Comparison of ENCODE assay signal across 13 cellular contexts in the genomic region with DNA sequence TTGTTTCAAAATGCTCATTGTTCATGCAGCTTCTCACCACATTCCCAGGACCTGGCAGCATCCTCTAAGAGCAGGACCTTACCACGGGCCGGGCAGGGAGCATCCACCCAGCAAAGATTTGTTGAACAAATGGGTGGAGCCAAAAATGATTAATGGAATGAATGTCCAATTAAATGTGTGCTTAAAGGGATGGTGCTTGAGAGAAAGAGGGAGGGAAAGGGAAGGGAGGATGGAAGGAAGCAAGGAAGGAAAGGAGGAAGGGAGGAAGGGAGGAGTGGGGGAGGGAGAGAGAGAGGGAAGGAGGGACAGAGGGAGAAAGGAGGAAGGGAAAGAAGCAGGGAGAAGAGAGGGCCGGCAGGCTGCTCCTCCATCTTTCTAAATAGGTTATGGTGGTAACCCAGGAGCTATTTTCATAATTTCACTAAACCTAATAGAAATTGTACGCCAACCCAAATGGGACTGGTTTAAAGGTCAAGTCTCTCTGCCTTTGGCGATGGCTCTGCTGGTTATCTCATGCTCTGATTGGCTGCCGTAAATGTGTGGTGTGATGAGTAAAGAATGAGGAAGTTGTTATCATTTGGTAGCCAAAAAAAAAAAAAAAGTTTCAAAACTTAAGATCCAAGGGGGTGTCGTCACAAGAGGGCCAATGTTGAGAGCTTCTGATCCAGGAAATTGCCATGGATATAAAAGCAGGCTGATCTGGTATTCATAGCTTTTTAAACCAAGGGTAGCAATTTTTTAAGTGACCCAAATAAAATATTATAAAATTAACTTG.
DNase-seq lines count a peak whose midpoint lies in the region; ATAC-seq, FAIRE-seq and TF ChIP-seq lines count a peak whose summit lies in the region.
"Had no signal": no experiment of that assay in that cellular context is flagged by ENCODE, and none has a peak within 500 bp of the region (broad histone marks: within the 10 kb centered on the region; RNA-seq: fewer than 3 reads in every experiment).

No MANE protein-coding gene starts in this region.

- ATAC-seq in HG03097 (IDR thresholded peaks at IDR 0.05; ENCODE audit: low FRiP score, unreplicated experiment) (no peak), T-cell (replicated peaks in 1 of 4) (no peak)
- ATAC-seq: activated CD8-positive, alpha-beta T cell treated with anti-CD3 and anti-CD28 coated beads, Interleukin-2, amount 10 ng/mL, durations not matched to agents 7 days and 5 days had no signal

- H2AFZ ChIP-seq in GM23248: peak overlapping the region; percentile 66

- WGBS in GM23248 (ENCODE audit: low coverage in 1 of 2, low lambda C conversion rate in 2 of 2, missing lambda C conversion rate in 2 of 2), 2 experiments: 21 to 29% methylated on average over 7 of the region's 7 CpGs

- H3K27ac ChIP-seq in GM23248 (peak overlapping the region; percentile 29; the same call in 1 of the 2 replicates), kidney (ENCODE audit: low read depth in 2 of 2, low read length in 2 of 2) (no peak overlapping the region), coronary artery (peak overlapping the region in 1 of 2 donors; percentile 42)
- H3K27ac ChIP-seq: SK-N-MC had no signal

- no peaks in the 10 kb centered on the region for H4K20me1 ChIP-seq in GM23248 (ENCODE audit: insufficient read depth)

- H3K79me2 ChIP-seq in GM23248 (ENCODE audit: insufficient read depth): no peaks in the 10 kb centered on the region

- H3K9me3 ChIP-seq in GM23248 (ENCODE audit: low read depth) (no peaks in the 10 kb centered on the region), kidney (ENCODE audit: control insufficient read depth in 1 of 2, low read length in 2 of 2) (no peaks in the 10 kb centered on the region)

- no peaks in the 10 kb centered on the region for H3K36me3 ChIP-seq in GM23248 (ENCODE audit: low read depth)
- H3K36me3 ChIP-seq in kidney (ENCODE audit: control insufficient read depth in 1 of 2, insufficient read depth in 2 of 2, low read length in 2 of 2): no peaks in the 10 kb centered on the region

- intact Hi-C loops in posterior vena cava (cut with DNase I) (no loop called here), kidney (cut with DNase I) (no loop called here)

- H3F3A ChIP-seq in GM23248 (ENCODE audit: insufficient read depth): peaks cover 7% of the 10 kb centered on the region; the same call in 1 of the 2 replicates

- no peaks in the 10 kb centered on the region for H3K9me2 ChIP-seq in GM23248 (ENCODE audit: insufficient read depth)

- H3K4me1 ChIP-seq in GM23248 (ENCODE audit: insufficient read depth) (peaks cover 21% of the 10 kb centered on the region), kidney (ENCODE audit: control insufficient read depth in 1 of 2, insufficient read depth in 1 of 2, low read depth in 1 of 2, low read length in 2 of 2) (no peaks in the 10 kb centered on the region)

- H3K9me3 Mint-ChIP-seq in T-cell: no peaks in the 10 kb centered on the region
- H3K9me3 Mint-ChIP-seq: stimulated activated naive CD8-positive, alpha-beta T cell treated with anti-CD3 and anti-CD28 coated beads, Interleukin-15, Interleukin-2, amounts not matched to agents 100 ng/mL and 50 ng/mL, for 24 hours had no signal

- CTCF ChIA-PET in T-cell (lab: Charles Lee): no interaction called here

- in situ Hi-C loops in GM23248 (cut with MboI): no loop called here

- FAIRE-seq in kidney (lab: Jason Lieb, UNC): no peak

- peaks cover 12 to 20% of the 10 kb centered on the region in 2 donors for H3K27me3 Mint-ChIP-seq in T-cell

- H3K4me2 ChIP-seq in GM23248 (ENCODE audit: unreplicated experiment): peak overlapping the region; percentile 12

- H3K27me3 ChIP-seq in GM23248 (replicated peaks; ENCODE audit: insufficient read depth): no peaks in the 10 kb centered on the region

- H3K9ac ChIP-seq in GM23248 (no peak overlapping the region), kidney (ENCODE audit: low read length in 2 of 2) (no peak overlapping the region)

- no peak overlapping the region for H3K27ac Mint-ChIP-seq in T-cell
- H3K27ac Mint-ChIP-seq: activated CD8-positive, alpha-beta T cell treated with anti-CD3 and anti-CD28 coated beads, Interleukin-2, amount 10 ng/mL, durations not matched to agents 7 days and 5 days; naive B cell; stimulated activated naive CD8-positive, alpha-beta T cell treated with anti-CD3 and anti-CD28 coated beads, Interleukin-15, Interleukin-2, amounts not matched to agents 100 ng/mL and 50 ng/mL, for 24 hours had no signal

- POLR2A ChIA-PET in T-cell (lab: Charles Lee): no interaction called here

- no peak overlapping the region for H3K4me3 Mint-ChIP-seq in T-cell
- H3K4me3 Mint-ChIP-seq: activated CD8-positive, alpha-beta T cell treated with anti-CD3 and anti-CD28 coated beads, Interleukin-2, amount 10 ng/mL, durations not matched to agents 7 days and 5 days; naive B cell; stimulated activated naive CD8-positive, alpha-beta T cell treated with anti-CD3 and anti-CD28 coated beads, Interleukin-15, Interleukin-2, amounts not matched to agents 100 ng/mL and 50 ng/mL, for 24 hours had no signal

- DNase-seq in GM23248: peak; percentile 85
- peak; percentile 63 for DNase-seq in NOMO-1 treated with DMSO at 0.1 percent for 48 hours (lab: John Stamatoyannopoulos, UW; ENCODE audit: unreplicated experiment)
- DNase-seq in fibroblast of gingiva (ENCODE audit: low read depth): peak; percentile 97
- peak; percentile 28 for DNase-seq in posterior vena cava (ENCODE audit: low spot score)
- DNase-seq in kidney: no peak
- no peak for DNase-seq in coronary artery (ENCODE audit: low spot score)
- no peak for DNase-seq in T-cell
- DNase-seq: activated CD8-positive, alpha-beta T cell treated with anti-CD3 and anti-CD28 coated beads, Interleukin-2, amount 10 ng/mL, durations not matched to agents 7 days and 5 days; naive B cell; NCI-H2081 had no signal

- H3K36me3 Mint-ChIP-seq in T-cell: no peaks in the 10 kb centered on the region
- H3K36me3 Mint-ChIP-seq: naive B cell had no signal

- no peak for TF ChIP-seq CTCF in kidney (IDR thresholded peaks at IDR 0.05; ENCODE audit: borderline replicate concordance, extremely low read depth, insufficient read depth)
- no peak for TF ChIP-seq CTCF in coronary artery (IDR thresholded peaks at IDR 0.05)

- no peaks in the 10 kb centered on the region for H3K4me1 Mint-ChIP-seq in T-cell

- H3K4me3 ChIP-seq in GM23248 (no peak overlapping the region), kidney (ENCODE audit: low read length in 2 of 2) (no peak overlapping the region), coronary artery (no peak overlapping the region)
- H3K4me3 ChIP-seq: SK-N-MC had no signal

Comparison
In these comparisons a context has a peak if more than half of its experiments do, and no peak if none do; other contexts are left out.
1. DNase-seq: peak in GM23248 (single experiment), NOMO-1 treated with DMSO at 0.1 percent for 48 hours (single experiment), fibroblast of gingiva (single experiment) and posterior vena cava (single experiment); none in kidney (single experiment), coronary artery (single experiment) and T-cell (0 of 34).